Comparison of ENCODE assay signal across 15 cellular contexts in genomic region chr1:201918343-201918742, GRCh38. TPM values are rescaled to one million over a fixed set of nuclear protein-coding genes. Genes with fewer than 3 reads are reported as not detected.
DNase-seq lines count a peak whose midpoint lies in the region; ATAC-seq and TF ChIP-seq lines count a peak whose summit lies in the region.
"Had no signal": no experiment of that assay in that cellular context is flagged by ENCODE, and none has a peak within 500 bp of the region (broad histone marks: within the 10 kb centered on the region; RNA-seq: fewer than 3 reads in every experiment).

No MANE protein-coding gene starts in this region.

- H4K20me1 ChIP-seq in GM23338 (replicated peaks; ENCODE audit: insufficient read depth) (no peaks in the 10 kb centered on the region), MM.1S (ENCODE audit: insufficient read depth, low read length) (no peaks in the 10 kb centered on the region)

- H3K4me3 Mint-ChIP-seq in GM23338, result no peak overlapping the region
- H3K4me3 Mint-ChIP-seq in CD4-positive, alpha-beta T cell, result no peak overlapping the region
- H3K4me3 Mint-ChIP-seq: activated CD8-positive, alpha-beta T cell treated with anti-CD3 and anti-CD28 coated beads, Interleukin-2, amount 10 ng/mL, durations not matched to agents 7 days and 5 days had no signal

- H3K9me2 ChIP-seq in GM23338 (ENCODE audit: insufficient read depth), result no peaks in the 10 kb centered on the region
- H3K9me2 ChIP-seq in MM.1S (replicated peaks; ENCODE audit: insufficient read depth, low read length), result no peaks in the 10 kb centered on the region

- peak overlapping the region; percentile 50 for H3K9ac ChIP-seq in muscle layer of colon (ENCODE audit: low read length)
- no peak overlapping the region for H3K9ac ChIP-seq in MM.1S (ENCODE audit: low read length)
- H3K9ac ChIP-seq: parathyroid adenoma had no signal

- CTCF ChIA-PET in CD4-positive, alpha-beta T cell (lab: Charles Lee), result no interaction called here

- H3F3A ChIP-seq in GM23338 (replicated peaks; ENCODE audit: low read depth), result no peaks in the 10 kb centered on the region
- H3F3A ChIP-seq in MM.1S (ENCODE audit: insufficient read depth, low read length), result no peaks in the 10 kb centered on the region

- no peak for TF ChIP-seq EP300 in stomach (IDR thresholded peaks at IDR 0.05)

- H3K36me3 ChIP-seq in GM23338 (ENCODE audit: insufficient read depth) (no peaks in the 10 kb centered on the region), ascending aorta (peaks cover 36 to 48% of the 10 kb centered on the region in 2 donors), muscle layer of colon (ENCODE audit: insufficient read depth, low read length) (peaks cover 6% of the 10 kb centered on the region), stomach (peaks cover 0 to 11% (median 2%) of the 10 kb centered on the region in 4 donors), MM.1S (replicated peaks; ENCODE audit: insufficient read depth, low read length) (no peaks in the 10 kb centered on the region)

- H3K27me3 ChIP-seq in GM23338 (ENCODE audit: insufficient read depth), result no peaks in the 10 kb centered on the region
- H3K27me3 ChIP-seq in ascending aorta, result no peaks in the 10 kb centered on the region
- H3K27me3 ChIP-seq in muscle layer of colon (ENCODE audit: control insufficient read depth in 1 of 2, insufficient read depth in 2 of 2, low read length in 2 of 2), result no peaks in the 10 kb centered on the region
- no peaks in the 10 kb centered on the region for H3K27me3 ChIP-seq in stomach
- H3K27me3 ChIP-seq in CD4-positive, alpha-beta T cell (ENCODE audit: control insufficient read depth, insufficient read depth, low read length), result no peaks in the 10 kb centered on the region
- no peaks in the 10 kb centered on the region for H3K27me3 ChIP-seq in MM.1S (replicated peaks; ENCODE audit: insufficient read depth, low read length)

- DNase-seq in GM23338 (ENCODE audit: low spot score) (no peak), ascending aorta (ENCODE audit: low spot score in 2 of 2) (no peak), stomach (no peak), MM.1S (no peak), DMS79 treated with DMSO at 0.1 percent for 48 hours (lab: John Stamatoyannopoulos, UW) (no peak), NCI-H187 treated with DMSO at 0.1 percent for 48 hours (lab: John Stamatoyannopoulos, UW) (no peak)
- DNase-seq in CD4-positive, alpha-beta T cell, result no peak
- DNase-seq: activated CD8-positive, alpha-beta T cell treated with anti-CD3 and anti-CD28 coated beads, Interleukin-2, amount 10 ng/mL, durations not matched to agents 7 days and 5 days; NCI-H187; NCI-H510A; SW 1271 had no signal

- H3K9me3 Mint-ChIP-seq in GM23338, result no peaks in the 10 kb centered on the region
- no peaks in the 10 kb centered on the region for H3K9me3 Mint-ChIP-seq in CD4-positive, alpha-beta T cell

- ATAC-seq in GM23338, result peak; percentile 55
- ATAC-seq in CD4-positive, alpha-beta T cell (ENCODE audit: poor library complexity), result no peak
- ATAC-seq: activated CD8-positive, alpha-beta T cell treated with anti-CD3 and anti-CD28 coated beads, Interleukin-2, amount 10 ng/mL, durations not matched to agents 7 days and 5 days had no signal

- no peaks in the 10 kb centered on the region for H3K36me3 Mint-ChIP-seq in GM23338 (ENCODE audit: low read depth)
- no peaks in the 10 kb centered on the region for H3K36me3 Mint-ChIP-seq in CD4-positive, alpha-beta T cell (ENCODE audit: low read depth)

- WGBS in stomach, 5 donors, result 69 to 84% (median 77%) methylated on average over 5 of the region's 5 CpGs

- H3K27ac Mint-ChIP-seq in GM23338, result no peak overlapping the region
- no peak overlapping the region for H3K27ac Mint-ChIP-seq in CD4-positive, alpha-beta T cell
- H3K27ac Mint-ChIP-seq: activated CD8-positive, alpha-beta T cell treated with anti-CD3 and anti-CD28 coated beads, Interleukin-2, amount 10 ng/mL, durations not matched to agents 7 days and 5 days had no signal

- no peaks in the 10 kb centered on the region for H3K9me3 ChIP-seq in ascending aorta
- no peaks in the 10 kb centered on the region for H3K9me3 ChIP-seq in muscle layer of colon (ENCODE audit: low read length)
- no peaks in the 10 kb centered on the region for H3K9me3 ChIP-seq in stomach
- no peaks in the 10 kb centered on the region for H3K9me3 ChIP-seq in CD4-positive, alpha-beta T cell (ENCODE audit: control insufficient read depth, low read length)
- no peaks in the 10 kb centered on the region for H3K9me3 ChIP-seq in MM.1S (replicated peaks; ENCODE audit: insufficient read depth, low read length)

- H3K27me3 Mint-ChIP-seq in GM23338 (ENCODE audit: insufficient read depth, low read depth, poor library complexity), result peaks cover 1% of the 10 kb centered on the region
- H3K27me3 Mint-ChIP-seq in CD4-positive, alpha-beta T cell, result peaks cover 27% of the 10 kb centered on the region

- no peak for TF ChIP-seq CTCF in GM23338 (conservative IDR thresholded peaks at IDR 0.05; ENCODE audit: low read depth in 2 of 2)
- TF ChIP-seq CTCF in ascending aorta (IDR thresholded peaks at IDR 0.05), result no peak
- TF ChIP-seq CTCF in stomach (IDR thresholded peaks at IDR 0.05), result no peak
- TF ChIP-seq CTCF in CD4-positive, alpha-beta T cell (IDR thresholded peaks at IDR 0.05), result no peak
- no peak for TF ChIP-seq CTCF in MM.1S (IDR thresholded peaks at IDR 0.05; ENCODE audit: low read length)

- H2AFZ ChIP-seq in GM23338 (no peak overlapping the region), MM.1S (ENCODE audit: low read length) (no peak overlapping the region)
- H2AFZ ChIP-seq: parathyroid adenoma had no signal

- no peaks in the 10 kb centered on the region; the same call in 2 of the 3 replicates for H3K4me1 Mint-ChIP-seq in GM23338
- no peaks in the 10 kb centered on the region for H3K4me1 Mint-ChIP-seq in CD4-positive, alpha-beta T cell (ENCODE audit: low read depth)

- TF ChIP-seq POLR2A in stomach (IDR thresholded peaks at IDR 0.05), result no peak

- H3K27ac ChIP-seq in GM23338 (ENCODE audit: low read depth) (no peak overlapping the region), ascending aorta (peak overlapping the region; percentile 94 to 97), muscle layer of colon (ENCODE audit: low read depth, low read length) (peak overlapping the region; percentile 79), stomach (peak overlapping the region; percentile 41 to 90 (median 86)), MM.1S (ENCODE audit: low read length) (no peak overlapping the region)
- no peak overlapping the region for H3K27ac ChIP-seq in CD4-positive, alpha-beta T cell (ENCODE audit: low read depth, low read length)
- H3K27ac ChIP-seq: parathyroid adenoma had no signal

- intact Hi-C loops in ascending aorta (cut with DNase I) (no loop called here), stomach (cut with DNase I; ENCODE audit: low total_unique reads) (no loop called here)
- intact Hi-C loops in CD4-positive, alpha-beta T cell (cut with DNase I, micrococcal nuclease), result loop anchor here in 1 of 2 experiments (5.0 kb wide), 1 partner anchor 579 kb away; no protein-coding TSS in a partner anchor

- H3K79me2 ChIP-seq in GM23338 (replicated peaks; ENCODE audit: insufficient read depth), result no peaks in the 10 kb centered on the region
- no peaks in the 10 kb centered on the region for H3K79me2 ChIP-seq in MM.1S (ENCODE audit: low read length)
- H3K79me2 ChIP-seq: parathyroid adenoma had no signal

- no peak overlapping the region for H3K4me3 ChIP-seq in GM23338
- peak overlapping the region; percentile 33 to 50 for H3K4me3 ChIP-seq in ascending aorta
- H3K4me3 ChIP-seq in muscle layer of colon (ENCODE audit: low read depth in 1 of 2, low read length in 2 of 2), result peak overlapping the region; percentile 34 to 43
- H3K4me3 ChIP-seq in stomach, result no peak overlapping the region
- H3K4me3 ChIP-seq in MM.1S (ENCODE audit: low read length), result no peak overlapping the region

- H3K4me1 ChIP-seq in GM23338 (ENCODE audit: insufficient read depth) (no peaks in the 10 kb centered on the region), ascending aorta (peaks cover 61 to 92% of the 10 kb centered on the region in 2 donors), muscle layer of colon (ENCODE audit: insufficient read depth, low read length) (peaks cover 94% of the 10 kb centered on the region), stomach (peaks cover 10 to 79% (median 50%) of the 10 kb centered on the region in 4 donors), MM.1S (ENCODE audit: low read length) (peaks cover 4% of the 10 kb centered on the region; the same call in 1 of the 2 replicates)

- H3K4me2 ChIP-seq in GM23338, result no peak overlapping the region
- H3K4me2 ChIP-seq in MM.1S (ENCODE audit: low read depth, low read length), result no peak overlapping the region

- POLR2A ChIA-PET in CD4-positive, alpha-beta T cell (lab: Charles Lee), result no interaction called here

TF ChIP-seq in GM23338, 12 proteins besides CTCF, POLR2A, EP300 and RAD21 (continues in another document):
- no peak for TF ChIP-seq ZNF114 (CRISPR knock-in tag; IDR thresholded peaks at IDR 0.05)
- no peak for TF ChIP-seq CREB1 (CRISPR knock-in tag; IDR thresholded peaks at IDR 0.05; ENCODE audit: low read depth)

RNA-seq across cellular contexts. Expression of gene LMOD1, which starts 28.0 kb away (rescaled TPM):
- total RNA-seq in GM23338 (2014; rRNA removed; shearing (Covaris generic)), result 0.82 and 1.7 TPM in 2 replicates
- 0.74 and 1.0 TPM in 2 replicates for polyA plus RNA-seq in GM23338 (2016; fragmentation: Nextera tagmentation; extraction: Ambion mirVana)
- total RNA-seq in ascending aorta, result 316 TPM
- 100 to 1,000 TPM in 3 of 5 donors, 10 to 100 TPM in 2; 27.5 to 420 (median 102) TPM for total RNA-seq in stomach
- polyA plus RNA-seq in stomach, result 100 to 1,000 TPM in 1 of 3 donors, 10 to 100 TPM in 2; 19.6 to 117 (median 22.9) TPM
- total RNA-seq in CD4-positive, alpha-beta T cell, result not detected
- total RNA-seq: activated CD8-positive, alpha-beta T cell treated with anti-CD3 and anti-CD28 coated beads, Interleukin-2, amount 10 ng/mL, durations not matched to agents 7 days and 5 days; dermis microvascular lymphatic vessel endothelial cell; HT-29 had no signal

RNA-seq across cellular contexts. Expression of gene SHISA4, which starts 29.6 kb away (rescaled TPM):
- 3.8 and 9.2 TPM in 2 replicates for total RNA-seq in GM23338 (2014; rRNA removed; shearing (Covaris generic))
- polyA plus RNA-seq in GM23338 (2016; fragmentation: Nextera tagmentation; extraction: Ambion mirVana) (5.4 and 8.0 TPM in 2 replicates), stomach (10 to 100 TPM; 14.1 to 18.3 (median 14.6) TPM)
- total RNA-seq in ascending aorta (62.5 TPM), stomach (10 to 100 TPM in 3 of 5 donors, 1 to 10 TPM in 1, under 1 TPM in 1; 0.87 to 33.3 (median 10.3) TPM)
- under 1 TPM in 1 of 2 experiments, not detected in 1; 0.19 TPM for total RNA-seq in CD4-positive, alpha-beta T cell

RNA-seq across cellular contexts. Expression of gene TIMM17A, which starts 37.0 kb away (rescaled TPM):
- total RNA-seq in GM23338 (2014; rRNA removed; shearing (Covaris generic)), result 38.5 and 45.9 TPM in 2 replicates
- polyA plus RNA-seq in GM23338 (2016; fragmentation: Nextera tagmentation; extraction: Ambion mirVana), result 53.4 and 60.0 TPM in 2 replicates
- 7.9 TPM for total RNA-seq in ascending aorta
- 10 to 100 TPM in 2 of 5 donors, 1 to 10 TPM in 3; 3.2 to 47.0 (median 7.1) TPM for total RNA-seq in stomach
- 10 to 100 TPM; 26.1 to 48.8 (median 37.4) TPM for polyA plus RNA-seq in stomach
- 10 to 100 TPM; 46.2 to 49.6 TPM for total RNA-seq in CD4-positive, alpha-beta T cell

Comparison
In these comparisons a context has a peak if more than half of its experiments do, and no peak if none do; other contexts are left out.
1. H3K27ac ChIP-seq: peak in ascending aorta (2 of 2), muscle layer of colon (single experiment) and stomach (5 of 5); none in GM23338 (single experiment), CD4-positive, alpha-beta T cell (single experiment) and MM.1S (single experiment).
2. H3K4me3 ChIP-seq: peak in ascending aorta (2 of 2) and muscle layer of colon (2 of 2); none in GM23338 (single experiment), stomach (0 of 4) and MM.1S (single experiment).
3. RNA of gene LMOD1, which starts 28.0 kb away (total RNA-seq): 316 TPM in ascending aorta (single experiment) and 27.5 to 420 TPM in stomach; 0.82 to 1.7 TPM in GM23338 and not detected in CD4-positive, alpha-beta T cell; every median in the first group is over 10 times any median in the second.